ENCODE assay signal across 6 cellular contexts in genomic region chr17:61738249-61738648, GRCh38.
"Had no signal": no experiment of that assay in that cellular context is flagged by ENCODE, and none has a peak within 500 bp of the region (broad histone marks: within the 10 kb centered on the region; RNA-seq: fewer than 3 reads in every experiment).

No MANE protein-coding gene starts in this region.

- DNase-seq: GDM1, GF-D8 had no signal

- FAIRE-seq: G401.6, GM12892, GM18507, GM19239 had no signal
